ENCODE assay signal across 8 cellular contexts in genomic region chr14:93007225-93007997, GRCh38.
DNase-seq lines count a peak whose midpoint lies in the region; ATAC-seq and TF ChIP-seq lines count a peak whose summit lies in the region.

No MANE protein-coding gene starts in this region.

- no peak for TF ChIP-seq CTCF in HFFc6 (IDR thresholded peaks at IDR 0.05)
- no peak for TF ChIP-seq CTCF in WTC11 (IDR thresholded peaks at IDR 0.05)
- no peak for TF ChIP-seq CTCF in tibial nerve (IDR thresholded peaks at IDR 0.05)
- TF ChIP-seq CTCF in GM13976 (IDR thresholded peaks at IDR 0.05; ENCODE audit: borderline replicate concordance, control extremely low read depth, extremely low read depth, insufficient read depth, missing control alignments) = no peak

- peaks cover 64% of the 10 kb centered on the region for H3K4me1 ChIP-seq in right cardiac atrium (ENCODE audit: control insufficient read depth, insufficient read depth, low read length)
- peaks cover 0 to 99% (median 82%) of the 10 kb centered on the region in 4 donors for H3K4me1 ChIP-seq in tibial nerve

- peaks cover 2% of the 10 kb centered on the region; the same call in 1 of the 2 replicates for H3K27me3 Mint-ChIP-seq in HFFc6 (ENCODE audit: insufficient read depth)
- no peaks in the 10 kb centered on the region for H3K27me3 Mint-ChIP-seq in WTC11 (ENCODE audit: low read depth)

- H3K4me1 Mint-ChIP-seq in HFFc6 (ENCODE audit: low read depth) (peaks cover 34% of the 10 kb centered on the region), WTC11 (peaks cover 27% of the 10 kb centered on the region)

- POLR2A ChIA-PET in WTC11 (lab: Charles Lee) = no interaction called here

- H3K9me3 ChIP-seq in right cardiac atrium (ENCODE audit: control insufficient read depth, low read length) (no peaks in the 10 kb centered on the region), tibial nerve (no peaks in the 10 kb centered on the region)

- H3K9me3 Mint-ChIP-seq in HFFc6 = no peaks in the 10 kb centered on the region
- H3K9me3 Mint-ChIP-seq in WTC11 = no peaks in the 10 kb centered on the region

- H3K4me3 ChIP-seq in right cardiac atrium (ENCODE audit: low read length) (no peak overlapping the region), tibial nerve (no peak overlapping the region)

- TF ChIP-seq EP300 in tibial nerve (IDR thresholded peaks at IDR 0.05) = no peak

- H3K4me3 Mint-ChIP-seq in HFFc6 (no peak overlapping the region), WTC11 (no peak overlapping the region)

- CTCF ChIA-PET in WTC11 (lab: Charles Lee) = interaction anchor here (0.6 to 1.9 kb wide), 7 partner anchors 16 to 292 kb away, joined by 3 to 7 read pairs (median 4); no protein-coding TSS in a partner anchor

- in situ Hi-C loops in GM13976 (cut with MboI; ENCODE audit: low sequenced_read_pairs, unreplicated experiment) = no loop called here

- no peak for ATAC-seq in WTC11
- ATAC-seq in right cardiac atrium = peak; percentile 5 to 25
- no peak for ATAC-seq in GM18873 (IDR thresholded peaks at IDR 0.05; ENCODE audit: low FRiP score, unreplicated experiment)

- no peaks in the 10 kb centered on the region for H3K36me3 Mint-ChIP-seq in HFFc6 (ENCODE audit: low read depth)
- no peaks in the 10 kb centered on the region for H3K36me3 Mint-ChIP-seq in WTC11

- intact Hi-C loops in right cardiac atrium (cut with DNase I) = no loop called here

- H3K27me3 ChIP-seq in right cardiac atrium (ENCODE audit: control insufficient read depth, insufficient read depth) = no peaks in the 10 kb centered on the region
- H3K27me3 ChIP-seq in tibial nerve = no peaks in the 10 kb centered on the region

- DNase-seq in HFFc6 = peak; percentile 77
- no peak for DNase-seq in WTC11 (ENCODE audit: low spot score)
- DNase-seq in right cardiac atrium = peak; percentile 62 to 68 (median 65)
- no peak for DNase-seq in tibial nerve (ENCODE audit: low spot score in 2 of 2)
- no peak for DNase-seq in NCI-H2029 (lab: John Stamatoyannopoulos, UW)
- no peak for DNase-seq in GM13976 (ENCODE audit: low spot score)
- no peak for DNase-seq in NCI-H1436 treated with DMSO at 0.1 percent for 48 hours (lab: John Stamatoyannopoulos, UW)

- H3K27ac ChIP-seq in right cardiac atrium (ENCODE audit: low read length) (peak overlapping the region; percentile 74), tibial nerve (peak overlapping the region; percentile 44 to 92 (median 78))

- no peaks in the 10 kb centered on the region for H3K36me3 ChIP-seq in tibial nerve

- WGBS in right cardiac atrium = 57% methylated on average over 15 of the region's 15 CpGs
- WGBS in tibial nerve, 2 donors = 46 to 54% methylated on average over 9 to 12 of the region's 15 CpGs

- peak overlapping the region; percentile 22 for H3K27ac Mint-ChIP-seq in HFFc6
- 0 out of 2 replicates have a peak overlapping the region, but pooled peaks have one; percentile 76 for H3K27ac Mint-ChIP-seq in WTC11

- TF ChIP-seq POLR2A in tibial nerve (IDR thresholded peaks at IDR 0.05) = no peak

TF ChIP-seq in WTC11, 78 proteins besides CTCF, POLR2A, EP300 and RAD21:
- TF ChIP-seq ZNF121 (CRISPR knock-in tag; IDR thresholded peaks at IDR 0.05) (no peak), TEAD4 (CRISPR knock-in tag; IDR thresholded peaks at IDR 0.05) (no peak), ZNF317 (CRISPR knock-in tag; IDR thresholded peaks at IDR 0.05; ENCODE audit: borderline replicate concordance, low read depth) (no peak), TP53 (CRISPR knock-in tag; IDR thresholded peaks at IDR 0.05) (no peak), GABPB1 (CRISPR knock-in tag; IDR thresholded peaks at IDR 0.05) (no peak), ZNF138 (CRISPR knock-in tag; conservative IDR thresholded peaks at IDR 0.05) (no peak), ZNF396 (CRISPR knock-in tag; IDR thresholded peaks at IDR 0.05; ENCODE audit: borderline replicate concordance) (no peak), GRHL2 (CRISPR knock-in tag; IDR thresholded peaks at IDR 0.05; ENCODE audit: insufficient replicate concordance, severe bottlenecking) (no peak)
- TF ChIP-seq, protein P1, sequence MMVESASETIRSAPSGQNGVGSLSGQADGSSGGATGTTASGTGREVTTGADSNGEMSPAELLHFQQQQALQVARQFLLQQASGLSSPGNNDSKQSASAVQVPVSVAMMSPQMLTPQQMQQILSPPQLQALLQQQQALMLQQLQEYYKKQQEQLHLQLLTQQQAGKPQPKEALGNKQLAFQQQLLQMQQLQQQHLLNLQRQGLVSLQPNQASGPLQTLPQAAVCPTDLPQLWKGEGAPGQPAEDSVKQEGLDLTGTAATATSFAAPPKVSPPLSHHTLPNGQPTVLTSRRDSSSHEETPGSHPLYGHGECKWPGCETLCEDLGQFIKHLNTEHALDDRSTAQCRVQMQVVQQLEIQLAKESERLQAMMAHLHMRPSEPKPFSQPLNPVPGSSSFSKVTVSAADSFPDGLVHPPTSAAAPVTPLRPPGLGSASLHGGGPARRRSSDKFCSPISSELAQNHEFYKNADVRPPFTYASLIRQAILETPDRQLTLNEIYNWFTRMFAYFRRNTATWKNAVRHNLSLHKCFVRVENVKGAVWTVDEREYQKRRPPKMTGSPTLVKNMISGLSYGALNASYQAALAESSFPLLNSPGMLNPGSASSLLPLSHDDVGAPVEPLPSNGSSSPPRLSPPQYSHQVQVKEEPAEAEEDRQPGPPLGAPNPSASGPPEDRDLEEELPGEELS (CRISPR knock-in tag; IDR thresholded peaks at IDR 0.05) = no peak
- TF ChIP-seq, protein P2, sequence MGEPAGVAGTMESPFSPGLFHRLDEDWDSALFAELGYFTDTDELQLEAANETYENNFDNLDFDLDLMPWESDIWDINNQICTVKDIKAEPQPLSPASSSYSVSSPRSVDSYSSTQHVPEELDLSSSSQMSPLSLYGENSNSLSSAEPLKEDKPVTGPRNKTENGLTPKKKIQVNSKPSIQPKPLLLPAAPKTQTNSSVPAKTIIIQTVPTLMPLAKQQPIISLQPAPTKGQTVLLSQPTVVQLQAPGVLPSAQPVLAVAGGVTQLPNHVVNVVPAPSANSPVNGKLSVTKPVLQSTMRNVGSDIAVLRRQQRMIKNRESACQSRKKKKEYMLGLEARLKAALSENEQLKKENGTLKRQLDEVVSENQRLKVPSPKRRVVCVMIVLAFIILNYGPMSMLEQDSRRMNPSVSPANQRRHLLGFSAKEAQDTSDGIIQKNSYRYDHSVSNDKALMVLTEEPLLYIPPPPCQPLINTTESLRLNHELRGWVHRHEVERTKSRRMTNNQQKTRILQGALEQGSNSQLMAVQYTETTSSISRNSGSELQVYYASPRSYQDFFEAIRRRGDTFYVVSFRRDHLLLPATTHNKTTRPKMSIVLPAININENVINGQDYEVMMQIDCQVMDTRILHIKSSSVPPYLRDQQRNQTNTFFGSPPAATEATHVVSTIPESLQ (CRISPR knock-in tag; IDR thresholded peaks at IDR 0.05) = no peak
- TF ChIP-seq, protein P3, sequence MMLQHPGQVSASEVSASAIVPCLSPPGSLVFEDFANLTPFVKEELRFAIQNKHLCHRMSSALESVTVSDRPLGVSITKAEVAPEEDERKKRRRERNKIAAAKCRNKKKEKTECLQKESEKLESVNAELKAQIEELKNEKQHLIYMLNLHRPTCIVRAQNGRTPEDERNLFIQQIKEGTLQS (CRISPR knock-in tag; conservative IDR thresholded peaks at IDR 0.05) = no peak
- TF ChIP-seq, protein P4, sequence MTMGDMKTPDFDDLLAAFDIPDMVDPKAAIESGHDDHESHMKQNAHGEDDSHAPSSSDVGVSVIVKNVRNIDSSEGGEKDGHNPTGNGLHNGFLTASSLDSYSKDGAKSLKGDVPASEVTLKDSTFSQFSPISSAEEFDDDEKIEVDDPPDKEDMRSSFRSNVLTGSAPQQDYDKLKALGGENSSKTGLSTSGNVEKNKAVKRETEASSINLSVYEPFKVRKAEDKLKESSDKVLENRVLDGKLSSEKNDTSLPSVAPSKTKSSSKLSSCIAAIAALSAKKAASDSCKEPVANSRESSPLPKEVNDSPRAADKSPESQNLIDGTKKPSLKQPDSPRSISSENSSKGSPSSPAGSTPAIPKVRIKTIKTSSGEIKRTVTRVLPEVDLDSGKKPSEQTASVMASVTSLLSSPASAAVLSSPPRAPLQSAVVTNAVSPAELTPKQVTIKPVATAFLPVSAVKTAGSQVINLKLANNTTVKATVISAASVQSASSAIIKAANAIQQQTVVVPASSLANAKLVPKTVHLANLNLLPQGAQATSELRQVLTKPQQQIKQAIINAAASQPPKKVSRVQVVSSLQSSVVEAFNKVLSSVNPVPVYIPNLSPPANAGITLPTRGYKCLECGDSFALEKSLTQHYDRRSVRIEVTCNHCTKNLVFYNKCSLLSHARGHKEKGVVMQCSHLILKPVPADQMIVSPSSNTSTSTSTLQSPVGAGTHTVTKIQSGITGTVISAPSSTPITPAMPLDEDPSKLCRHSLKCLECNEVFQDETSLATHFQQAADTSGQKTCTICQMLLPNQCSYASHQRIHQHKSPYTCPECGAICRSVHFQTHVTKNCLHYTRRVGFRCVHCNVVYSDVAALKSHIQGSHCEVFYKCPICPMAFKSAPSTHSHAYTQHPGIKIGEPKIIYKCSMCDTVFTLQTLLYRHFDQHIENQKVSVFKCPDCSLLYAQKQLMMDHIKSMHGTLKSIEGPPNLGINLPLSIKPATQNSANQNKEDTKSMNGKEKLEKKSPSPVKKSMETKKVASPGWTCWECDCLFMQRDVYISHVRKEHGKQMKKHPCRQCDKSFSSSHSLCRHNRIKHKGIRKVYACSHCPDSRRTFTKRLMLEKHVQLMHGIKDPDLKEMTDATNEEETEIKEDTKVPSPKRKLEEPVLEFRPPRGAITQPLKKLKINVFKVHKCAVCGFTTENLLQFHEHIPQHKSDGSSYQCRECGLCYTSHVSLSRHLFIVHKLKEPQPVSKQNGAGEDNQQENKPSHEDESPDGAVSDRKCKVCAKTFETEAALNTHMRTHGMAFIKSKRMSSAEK (CRISPR knock-in tag; IDR thresholded peaks at IDR 0.05; ENCODE audit: borderline replicate concordance) = no peak

Comparison
In these comparisons a context has a peak if more than half of its experiments do, and no peak if none do; other contexts are left out.
1. DNase-seq: peak in HFFc6 (single experiment) and right cardiac atrium (3 of 3); none in WTC11 (single experiment), tibial nerve (0 of 2), NCI-H2029 (single experiment), GM13976 (single experiment) and NCI-H1436 treated with DMSO at 0.1 percent for 48 hours (single experiment).
2. ATAC-seq: peak in right cardiac atrium (2 of 2); none in WTC11 (single experiment) and GM18873 (single experiment).